ENCODE assay signal across 11 cellular contexts in the genomic region with DNA sequence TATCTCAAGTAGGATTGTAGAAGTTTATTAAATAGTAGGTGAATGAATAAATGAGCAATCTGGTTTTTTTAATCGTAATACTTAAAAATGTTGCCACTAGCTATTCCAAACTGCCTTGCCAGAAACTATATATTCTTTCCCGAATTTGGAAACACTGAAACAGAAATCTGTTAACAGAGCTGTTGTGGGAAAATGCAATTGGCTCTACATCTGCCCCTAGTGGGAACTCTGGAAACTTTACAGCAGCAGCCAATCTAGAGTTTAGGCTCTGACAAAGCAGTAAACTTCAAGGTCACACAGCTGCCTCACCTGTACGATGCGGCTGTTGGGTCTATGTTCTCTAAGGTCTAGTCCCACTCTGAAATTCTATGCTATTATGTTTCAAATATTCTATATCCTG. TPM values are rescaled to one million over a fixed set of nuclear protein-coding genes. Genes with fewer than 3 reads are reported as not detected.
DNase-seq lines count a peak whose midpoint lies in the region; ATAC-seq, FAIRE-seq and TF ChIP-seq lines count a peak whose summit lies in the region.
"Had no signal": no experiment of that assay in that cellular context is flagged by ENCODE, and none has a peak within 500 bp of the region (broad histone marks: within the 10 kb centered on the region; RNA-seq: fewer than 3 reads in every experiment).

No MANE protein-coding gene starts in this region.

- H3K4me1 ChIP-seq in astrocyte (ENCODE audit: insufficient read depth, low read length) (no peaks in the 10 kb centered on the region), left lung (peaks cover 0 to 7% of the 10 kb centered on the region in 2 donors)

- no peaks in the 10 kb centered on the region for H3K27me3 Mint-ChIP-seq in astrocyte (ENCODE audit: low read depth, unreplicated experiment)

- H3K36me3 Mint-ChIP-seq in astrocyte (ENCODE audit: low read depth, unreplicated experiment), result no peaks in the 10 kb centered on the region
- H3K36me3 Mint-ChIP-seq: stimulated activated effector memory CD8-positive, alpha-beta T cell treated with anti-CD3 and anti-CD28 coated beads, Interleukin-12 subunit alpha, Interleukin-12 subunit beta, amount 100 ng/mL, for 72 hours had no signal

- peak; percentile 60 for TF ChIP-seq CTCF in BJ (IDR thresholded peaks at IDR 0.05; ENCODE audit: insufficient read depth, low read depth, low read length)
- peak; percentile 22 for TF ChIP-seq CTCF in astrocyte (IDR thresholded peaks at IDR 0.05; ENCODE audit: insufficient read depth, low read depth, low read length)
- TF ChIP-seq CTCF in left lung (IDR thresholded peaks at IDR 0.05), result peak; percentile 26 to 37

- no peaks in the 10 kb centered on the region for H3K9me3 ChIP-seq in astrocyte (ENCODE audit: insufficient read depth, low read depth, low read length)
- no peaks in the 10 kb centered on the region for H3K9me3 ChIP-seq in left lung

- in situ Hi-C loops in KBM-7 (cut with MboI; ENCODE audit: low pct_unique_long_range_greater_than_20kb, low sequenced_read_pairs), result no loop called here

- CTCF ChIA-PET in BJ (lab: Yijun Ruan, JAX), result interaction anchor here (0.7 to 2.2 kb wide), 10 partner anchors 9 to 43 kb away, joined by 3 to 12 read pairs (median 4); no protein-coding TSS in a partner anchor

- ATAC-seq in HG03175 (IDR thresholded peaks at IDR 0.05; ENCODE audit: unreplicated experiment) (peak; percentile 46), left lung (peak; percentile 79)
- ATAC-seq: stimulated activated effector memory CD8-positive, alpha-beta T cell treated with anti-CD3 and anti-CD28 coated beads, Interleukin-12 subunit alpha, Interleukin-12 subunit beta, amount 100 ng/mL, for 72 hours had no signal

- FAIRE-seq in astrocyte (lab: Jason Lieb, UNC), result no peak

- DNase-seq in BJ (ENCODE audit: low read depth), result no peak
- no peak for DNase-seq in astrocyte (ENCODE audit: low read depth)
- DNase-seq in left lung, result no peak
- DNase-seq in DMS79 treated with DMSO at 0.1 percent for 48 hours (lab: John Stamatoyannopoulos, UW), result no peak
- DNase-seq in NCI-H146 treated with DMSO at 0.1 percent for 48 hours (lab: John Stamatoyannopoulos, UW; ENCODE audit: unreplicated experiment), result no peak
- DNase-seq in KBM-7, result no peak
- no peak for DNase-seq in stimulated activated CD4-positive, alpha-beta T cell treated with anti-CD3 and anti-CD28 coated beads, Interleukin-1b, Interleukin-23, amount 100 ng/mL, for 48 hours
- DNase-seq: NCI-H510A treated with DMSO at 0.1 percent for 48 hours, occipital lobe had no signal

- H3K79me2 ChIP-seq in astrocyte (ENCODE audit: insufficient read depth, low read length), result no peaks in the 10 kb centered on the region

- no peaks in the 10 kb centered on the region for H4K20me1 ChIP-seq in astrocyte (ENCODE audit: insufficient read depth, low read length)

- H3K4me2 ChIP-seq in astrocyte (ENCODE audit: low read length), result no peak overlapping the region

- H3K4me3 Mint-ChIP-seq in astrocyte (ENCODE audit: unreplicated experiment), result no peak overlapping the region
- H3K4me3 Mint-ChIP-seq: stimulated activated effector memory CD8-positive, alpha-beta T cell treated with anti-CD3 and anti-CD28 coated beads, Interleukin-12 subunit alpha, Interleukin-12 subunit beta, amount 100 ng/mL, for 72 hours had no signal

- no peak overlapping the region for H3K9ac ChIP-seq in astrocyte (ENCODE audit: low read length)

- H3K4me1 Mint-ChIP-seq in astrocyte (ENCODE audit: low read depth, unreplicated experiment), result peaks cover 9% of the 10 kb centered on the region

- intact Hi-C loops in left lung (cut with DNase I), result no loop called here

- POLR2A ChIA-PET in BJ (lab: Charles Lee), result no interaction called here

- no peaks in the 10 kb centered on the region for H3K27me3 ChIP-seq in BJ (ENCODE audit: control insufficient read depth, insufficient read depth, low read length)
- H3K27me3 ChIP-seq in astrocyte (ENCODE audit: insufficient read depth, low read length), result no peaks in the 10 kb centered on the region
- H3K27me3 ChIP-seq in left lung, result no peaks in the 10 kb centered on the region

- H3K27ac ChIP-seq in astrocyte (ENCODE audit: low read depth, low read length) (no peak overlapping the region), left lung (no peak overlapping the region)

- H3K9me3 Mint-ChIP-seq in astrocyte (ENCODE audit: unreplicated experiment), result no peaks in the 10 kb centered on the region

- H3K4me3 ChIP-seq in BJ (ENCODE audit: low read depth, low read length) (no peak overlapping the region), astrocyte (ENCODE audit: insufficient read depth, low read depth, low read length) (no peak overlapping the region), left lung (no peak overlapping the region)

- H3K27ac Mint-ChIP-seq in astrocyte (ENCODE audit: unreplicated experiment), result no peak overlapping the region
- H3K27ac Mint-ChIP-seq: stimulated activated effector memory CD8-positive, alpha-beta T cell treated with anti-CD3 and anti-CD28 coated beads, Interleukin-12 subunit alpha, Interleukin-12 subunit beta, amount 100 ng/mL, for 72 hours had no signal

- no peak overlapping the region for H2AFZ ChIP-seq in astrocyte (ENCODE audit: low read depth, low read length)

- H3K36me3 ChIP-seq in BJ (ENCODE audit: control insufficient read depth, insufficient read depth, low read length) (no peaks in the 10 kb centered on the region), astrocyte (ENCODE audit: insufficient read depth, low read length) (no peaks in the 10 kb centered on the region), left lung (no peaks in the 10 kb centered on the region)

RNA-seq across cellular contexts. Expression of gene SYNE1, which starts 41.7 kb away (rescaled TPM):
- 42.6 and 44.2 TPM in 2 replicates for polyA plus RNA-seq in BJ (2011; rRNA removed)
- 160 and 205 TPM in 2 replicates for polyA minus RNA-seq in BJ (2011; rRNA and poly(A)+ RNA removed)
- total RNA-seq in astrocyte (64.0 and 66.5 TPM in 2 replicates), left lung (100 to 1,000 TPM; 171 to 201 TPM)
